8 cellular contexts compared by ENCODE assay signal in genomic region chrX:47523713-47524166, GRCh38. TPM values are rescaled to one million over a fixed set of nuclear protein-coding genes. Genes with fewer than 3 reads are reported as not detected.
DNase-seq lines count a peak whose midpoint lies in the region; ATAC-seq, FAIRE-seq and TF ChIP-seq lines count a peak whose summit lies in the region.

No MANE protein-coding gene starts in this region.

- H3K4me1 ChIP-seq in mucosa of rectum (ENCODE audit: control insufficient read depth in 2 of 2, insufficient read depth in 2 of 2, low read length in 2 of 2): peaks cover 0 to 4% of the 10 kb centered on the region in 2 donors

- no peak for FAIRE-seq in bronchial epithelial cell (lab: Jason Lieb, UNC)

- no peaks in the 10 kb centered on the region for H3K9me3 ChIP-seq in mucosa of rectum (ENCODE audit: control insufficient read depth in 2 of 2, low read length in 2 of 2)

- H3K36me3 ChIP-seq in BJ (ENCODE audit: control insufficient read depth, insufficient read depth, low read length) (no peaks in the 10 kb centered on the region), bronchial epithelial cell (ENCODE audit: control insufficient read depth, insufficient read depth, low read length) (no peaks in the 10 kb centered on the region), mucosa of rectum (ENCODE audit: control insufficient read depth in 2 of 2, insufficient read depth in 2 of 2, low read length in 2 of 2) (no peaks in the 10 kb centered on the region)

- CTCF ChIA-PET in BJ (lab: Yijun Ruan, JAX): interaction anchor here (0.6 to 3.3 kb wide), 21 partner anchors 9 to 379 kb away, joined by 3 to 32 read pairs (median 4); partner anchors contain the start of genes ELK1, NDUFB11 and RBM10

- H3K9ac ChIP-seq in mucosa of rectum (ENCODE audit: low read depth in 1 of 2, low read length in 2 of 2): peak overlapping the region in 1 of 2 donors; percentile 34

- no peak overlapping the region for H3K27ac ChIP-seq in mucosa of rectum (ENCODE audit: low read depth in 2 of 2, low read length in 2 of 2)

- H3K27me3 ChIP-seq in BJ (ENCODE audit: control insufficient read depth, insufficient read depth, low read length) (no peaks in the 10 kb centered on the region), bronchial epithelial cell (ENCODE audit: control insufficient read depth, insufficient read depth, low read length) (no peaks in the 10 kb centered on the region), mucosa of rectum (ENCODE audit: control insufficient read depth in 2 of 2, insufficient read depth in 2 of 2, low read length in 2 of 2) (no peaks in the 10 kb centered on the region)

- POLR2A ChIA-PET in BJ (lab: Charles Lee): no interaction called here

- peak overlapping the region; percentile 54 for H3K4me3 ChIP-seq in BJ (ENCODE audit: low read depth, low read length)
- peak overlapping the region; percentile 40 for H3K4me3 ChIP-seq in bronchial epithelial cell (ENCODE audit: low read depth, low read length)
- H3K4me3 ChIP-seq in mucosa of rectum (ENCODE audit: low read length in 2 of 2): peak overlapping the region; percentile 57 to 60

- no peak for TF ChIP-seq CTCF in BJ (IDR thresholded peaks at IDR 0.05; ENCODE audit: insufficient read depth, low read depth, low read length)
- TF ChIP-seq CTCF in bronchial epithelial cell (IDR thresholded peaks at IDR 0.05; ENCODE audit: insufficient read depth, low read length, severe bottlenecking): no peak

- DNase-seq in BJ (ENCODE audit: low read depth): no peak
- no peak for DNase-seq in bronchial epithelial cell (ENCODE audit: low read depth)
- no peak for DNase-seq in RPMI8226
- no peak for DNase-seq in activated effector memory CD4-positive, alpha-beta T cell treated with anti-CD3 and anti-CD28 coated beads, Interleukin-2, amount 50 U/mL, for 16 hours
- no peak for DNase-seq in NCI-H1105 (lab: John Stamatoyannopoulos, UW)

- ATAC-seq in HG03432 (IDR thresholded peaks at IDR 0.05; ENCODE audit: unreplicated experiment) (peak; percentile 21), HG02798 (IDR thresholded peaks at IDR 0.05; ENCODE audit: poor library complexity, unreplicated experiment) (no peak)

RNA-seq across cellular contexts. Expression of gene ARAF, which starts 37.3 kb away (rescaled TPM):
- polyA plus RNA-seq in BJ (2011; rRNA removed): 36.1 and 62.3 TPM in 2 replicates
- polyA minus RNA-seq in BJ (2011; rRNA and poly(A)+ RNA removed): 65.8 and 66.4 TPM in 2 replicates
- 9.2 and 10.6 TPM in 2 replicates for total RNA-seq in bronchial epithelial cell

RNA-seq across cellular contexts. Expression of gene ZNF41, which starts 40.7 kb away (rescaled TPM):
- polyA plus RNA-seq in BJ (2011; rRNA removed): 4.8 and 6.5 TPM in 2 replicates
- 2.9 and 4.0 TPM in 2 replicates for polyA minus RNA-seq in BJ (2011; rRNA and poly(A)+ RNA removed)
- 2.3 and 2.4 TPM in 2 replicates for total RNA-seq in bronchial epithelial cell

RNA-seq across cellular contexts. Expression of gene TIMP1, which starts 58.5 kb away (rescaled TPM):
- 1,766 and 1,870 TPM in 2 replicates for polyA plus RNA-seq in BJ (2011; rRNA removed)
- 1,901 and 3,419 TPM in 2 replicates for polyA minus RNA-seq in BJ (2011; rRNA and poly(A)+ RNA removed)
- total RNA-seq in bronchial epithelial cell: 32.0 and 57.1 TPM in 2 replicates
